ENCODE assay signal across 12 cellular contexts in the genomic region with DNA sequence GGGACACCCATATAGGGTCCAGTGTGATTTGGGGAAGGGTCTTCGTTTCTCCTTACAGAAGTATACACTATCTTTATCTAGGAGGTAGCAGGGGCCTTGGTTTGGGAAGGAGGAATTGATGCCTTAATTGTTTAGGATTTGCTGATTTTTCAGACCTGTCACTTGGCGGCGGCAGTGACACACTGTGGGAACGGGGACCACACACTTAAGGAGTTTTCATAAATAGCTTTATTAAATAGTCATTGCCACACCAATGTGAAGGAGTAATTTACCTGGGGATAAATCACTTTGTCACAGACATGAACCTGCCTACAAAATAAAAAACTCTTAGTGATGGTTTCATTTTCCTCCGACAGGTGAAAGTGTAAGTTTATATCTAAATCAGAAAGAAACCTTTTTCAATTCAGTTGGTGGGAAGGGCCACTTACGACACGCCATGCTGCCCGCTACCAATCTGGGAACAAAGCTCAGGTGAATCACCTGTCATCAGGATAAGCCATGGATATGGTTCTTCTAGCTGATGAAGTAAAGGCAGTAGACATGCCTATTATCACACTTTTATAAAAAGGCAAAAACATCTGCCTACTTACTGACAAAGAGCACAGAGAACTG. TPM values are rescaled to one million over a fixed set of nuclear protein-coding genes. Genes with fewer than 3 reads are reported as not detected.
A peak's percentile ranks its signal among the peaks of the same experiment; 100 is the strongest.
DNase-seq lines count a peak whose midpoint lies in the region; TF ChIP-seq lines count a peak whose summit lies in the region.
"Had no signal": no experiment of that assay in that cellular context is flagged by ENCODE, and none has a peak within 500 bp of the region (broad histone marks: within the 10 kb centered on the region; RNA-seq: fewer than 3 reads in every experiment).

No MANE protein-coding gene starts in this region.

- CTCF ChIA-PET in HEK293T (lab: Yijun Ruan, JAX), result interaction anchor here (0.6 to 3.4 kb wide), 5 partner anchors 10 to 338 kb away, joined by 3 to 16 read pairs (median 3); no protein-coding TSS in a partner anchor

- WGBS in mesendoderm (ENCODE audit: extremely low coverage, insufficient coverage, low lambda C conversion rate), result no CpG with 5 or more reads among the region's 8 CpGs

- H3K4me1 ChIP-seq in mesendoderm (ENCODE audit: control insufficient read depth, low read depth, low read length), result peaks cover 6% of the 10 kb centered on the region
- H3K4me1 ChIP-seq: SJCRH30, tibial artery had no signal

- H3K56ac ChIP-seq in mesendoderm (ENCODE audit: low read length), result no peak overlapping the region

- H2BK5ac ChIP-seq in mesendoderm (ENCODE audit: low read length), result no peak overlapping the region

- no peak overlapping the region for H3K4ac ChIP-seq in mesendoderm (ENCODE audit: low read depth, low read length)

- H3K4me2 ChIP-seq in mesendoderm (ENCODE audit: low read length), result no peak overlapping the region

- H3K4me3 ChIP-seq in astrocyte of the spinal cord (ENCODE audit: low read depth, low read length), result no peak overlapping the region
- no peak overlapping the region for H3K4me3 ChIP-seq in mesendoderm (ENCODE audit: low read length)
- H3K4me3 ChIP-seq: SJCRH30, tibial artery had no signal

- H2BK120ac ChIP-seq in mesendoderm (ENCODE audit: low read depth, low read length), result no peak overlapping the region

- no peaks in the 10 kb centered on the region for H3K79me2 ChIP-seq in mesendoderm (ENCODE audit: control insufficient read depth, insufficient read depth, low read length)

- TF ChIP-seq CTCF in astrocyte of the spinal cord (IDR thresholded peaks at IDR 0.05; ENCODE audit: low read depth, low read length), result peak; percentile 26

- H3K27ac ChIP-seq in mesendoderm (ENCODE audit: low read depth, low read length), result no peak overlapping the region
- H3K27ac ChIP-seq: neutrophil, SJCRH30, tibial artery had no signal

- peak overlapping the region; percentile 27 for H2BK15ac ChIP-seq in mesendoderm (replicated peaks; ENCODE audit: low read depth)

- DNase-seq in EH (ENCODE audit: low read depth), result peak; percentile 25
- peak; percentile 39 to 45 for DNase-seq in NCI-H187 (lab: John Stamatoyannopoulos, UW)
- no peak for DNase-seq in astrocyte of the spinal cord (ENCODE audit: low read depth, low spot score)
- DNase-seq in mesendoderm, result no peak
- DNase-seq in HEK293T (ENCODE audit: extremely low spot score), result no peak
- DNase-seq in activated naive CD4-positive, alpha-beta T cell treated with Interleukin-2 at 50 U/mL for 16 hours, result no peak
- no peak for DNase-seq in DMS79 treated with DMSO at 0.1 percent for 48 hours (lab: John Stamatoyannopoulos, UW)
- DNase-seq in DMS79 (lab: John Stamatoyannopoulos, UW), result no peak
- DNase-seq: activated CD8-positive, alpha-beta memory T cell treated with anti-CD3 and anti-CD28 coated beads, Interleukin-2, amount 50 U/mL, for 48 hours; tibial artery had no signal

- H3K79me1 ChIP-seq in mesendoderm (ENCODE audit: low read length), result no peaks in the 10 kb centered on the region

- H3K18ac ChIP-seq in mesendoderm (ENCODE audit: low read length), result no peak overlapping the region

- no peak overlapping the region for H4K8ac ChIP-seq in mesendoderm (ENCODE audit: low read depth, low read length)

- H3K9ac ChIP-seq in mesendoderm (ENCODE audit: low read length), result no peak overlapping the region

- H4K5ac ChIP-seq in mesendoderm (ENCODE audit: low read length), result no peak overlapping the region

- POLR2A ChIA-PET in HEK293T (lab: Yijun Ruan, JAX), result interaction anchor here (0.9 kb wide), 1 partner anchor 12 kb away, joined by 5 read pairs; a partner anchor contains a TSS

- H3K23ac ChIP-seq in mesendoderm (ENCODE audit: low read length), result no peak overlapping the region

- no peak overlapping the region for H2AK5ac ChIP-seq in mesendoderm (ENCODE audit: low read length)

- H3K36me3 ChIP-seq in mesendoderm (ENCODE audit: control insufficient read depth, insufficient read depth, low read length), result no peaks in the 10 kb centered on the region
- H3K36me3 ChIP-seq: neutrophil, SJCRH30 had no signal

- in situ Hi-C loops in astrocyte of the spinal cord (cut with HindIII; ENCODE audit: low sequenced_read_pairs), result no loop called here

- no peaks in the 10 kb centered on the region for H3K27me3 ChIP-seq in mesendoderm (ENCODE audit: insufficient read depth, low read length, poor library complexity)
- H3K27me3 ChIP-seq: tibial artery had no signal

TF ChIP-seq in HEK293T, 16 proteins besides CTCF, POLR2A, EP300 and RAD21:
- TF ChIP-seq SUZ12 (IDR thresholded peaks at IDR 0.05) (no peak), ELF4 (IDR thresholded peaks at IDR 0.05) (no peak), SP1 (IDR thresholded peaks at IDR 0.05) (no peak), NFRKB (IDR thresholded peaks at IDR 0.05) (no peak), LEF1 (IDR thresholded peaks at IDR 0.05; ENCODE audit: borderline replicate concordance) (no peak), HDGF (IDR thresholded peaks at IDR 0.05; ENCODE audit: borderline replicate concordance) (no peak), L3MBTL2 (conservative IDR thresholded peaks at IDR 0.05) (no peak), FOXA1 (IDR thresholded peaks at IDR 0.05) (no peak), BHLHE40 (IDR thresholded peaks at IDR 0.05; ENCODE audit: borderline replicate concordance) (no peak), FOXM1 (IDR thresholded peaks at IDR 0.05; ENCODE audit: borderline replicate concordance) (no peak), ZNF384 (IDR thresholded peaks at IDR 0.05) (no peak), FOXK2 (IDR thresholded peaks at IDR 0.05) (no peak), TARDBP (IDR thresholded peaks at IDR 0.05) (no peak), CTBP1 (IDR thresholded peaks at IDR 0.05; ENCODE audit: borderline replicate concordance) (no peak)
- TF ChIP-seq, protein P1, sequence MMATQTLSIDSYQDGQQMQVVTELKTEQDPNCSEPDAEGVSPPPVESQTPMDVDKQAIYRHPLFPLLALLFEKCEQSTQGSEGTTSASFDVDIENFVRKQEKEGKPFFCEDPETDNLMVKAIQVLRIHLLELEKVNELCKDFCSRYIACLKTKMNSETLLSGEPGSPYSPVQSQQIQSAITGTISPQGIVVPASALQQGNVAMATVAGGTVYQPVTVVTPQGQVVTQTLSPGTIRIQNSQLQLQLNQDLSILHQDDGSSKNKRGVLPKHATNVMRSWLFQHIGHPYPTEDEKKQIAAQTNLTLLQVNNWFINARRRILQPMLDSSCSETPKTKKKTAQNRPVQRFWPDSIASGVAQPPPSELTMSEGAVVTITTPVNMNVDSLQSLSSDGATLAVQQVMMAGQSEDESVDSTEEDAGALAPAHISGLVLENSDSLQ (IDR thresholded peaks at IDR 0.05), result no peak

RNA-seq across cellular contexts. Expression of a gene that starts 12.3 kb away (rescaled TPM):
- polyA plus RNA-seq in mesendoderm (2013, experiment 1 of 2), result 0.17 TPM
- polyA plus RNA-seq in mesendoderm (2013, experiment 2 of 2), result 0.10 TPM

Comparison
In these comparisons a context has a peak if more than half of its experiments do, and no peak if none do; other contexts are left out.
1. DNase-seq: peak in EH (single experiment) and NCI-H187 (2 of 2); none in astrocyte of the spinal cord (single experiment), mesendoderm (single experiment), HEK293T (single experiment), activated naive CD4-positive, alpha-beta T cell treated with Interleukin-2 at 50 U/mL for 16 hours (single experiment), DMS79 treated with DMSO at 0.1 percent for 48 hours (single experiment) and DMS79 (single experiment).